ENCODE assay signal across 8 cellular contexts in genomic region chr3:160753953-160754352, GRCh38. TPM values are rescaled to one million over a fixed set of nuclear protein-coding genes. Genes with fewer than 3 reads are reported as not detected.
A peak's percentile ranks its signal among the peaks of the same experiment; 100 is the strongest.
DNase-seq lines count a peak whose midpoint lies in the region; ATAC-seq and TF ChIP-seq lines count a peak whose summit lies in the region.

No MANE protein-coding gene starts in this region.

- H3K27me3 ChIP-seq in iPS-20b (ENCODE audit: insufficient read depth, low read length) = peaks cover 54% of the 10 kb centered on the region

- no peak for DNase-seq in HFFc6
- DNase-seq in activated T-helper 2 cell treated with anti-CD3 and anti-CD28 coated beads, Interferon-gamma antibody, Interleukin-2, Interleukin-4, amounts not matched to agents 10 μg/mL and 5 μg/mL and 100 μg/mL, durations not matched to agents 14 hours and 24 hours and 36 hours (ENCODE audit: low spot score) = no peak
- DNase-seq in stimulated activated effector memory CD8-positive, alpha-beta T cell treated with anti-CD3 and anti-CD28 coated beads, Interleukin-12 subunit alpha, Interleukin-12 subunit beta, amount 100 ng/mL, for 72 hours (ENCODE audit: low spot score in 2 of 2) = no peak
- no peak for DNase-seq in NK-92 (lab: John Stamatoyannopoulos, UW; ENCODE audit: unreplicated experiment)
- no peak for DNase-seq in hepatic stellate cell (ENCODE audit: low spot score)
- DNase-seq in middle frontal gyrus (ENCODE audit: extremely low spot score, low spot score) = no peak

- H3K9ac ChIP-seq in iPS-20b (ENCODE audit: low read depth, low read length) = no peak overlapping the region

- H3K27ac ChIP-seq in iPS-20b (ENCODE audit: low read length) = no peak overlapping the region

- no peak for TF ChIP-seq CTCF in HFFc6 (IDR thresholded peaks at IDR 0.05)

- H3K4me1 Mint-ChIP-seq in HFFc6 (ENCODE audit: low read depth) = peaks cover 22% of the 10 kb centered on the region
- peaks cover 20% of the 10 kb centered on the region for H3K4me1 Mint-ChIP-seq in activated T-helper 2 cell treated with anti-CD3 and anti-CD28 coated beads, Interferon-gamma antibody, Interleukin-2, Interleukin-4, amounts not matched to agents 10 μg/mL and 5 μg/mL and 100 μg/mL, durations not matched to agents 14 hours and 24 hours and 36 hours (ENCODE audit: low read depth)
- H3K4me1 Mint-ChIP-seq in stimulated activated effector memory CD8-positive, alpha-beta T cell treated with anti-CD3 and anti-CD28 coated beads, Interleukin-12 subunit alpha, Interleukin-12 subunit beta, amount 100 ng/mL, for 72 hours = peaks cover 30% of the 10 kb centered on the region

- H3K36me3 Mint-ChIP-seq in HFFc6 (ENCODE audit: low read depth) = no peaks in the 10 kb centered on the region
- no peaks in the 10 kb centered on the region for H3K36me3 Mint-ChIP-seq in activated T-helper 2 cell treated with anti-CD3 and anti-CD28 coated beads, Interferon-gamma antibody, Interleukin-2, Interleukin-4, amounts not matched to agents 10 μg/mL and 5 μg/mL and 100 μg/mL, durations not matched to agents 14 hours and 24 hours and 36 hours (ENCODE audit: low read depth)
- H3K36me3 Mint-ChIP-seq in stimulated activated effector memory CD8-positive, alpha-beta T cell treated with anti-CD3 and anti-CD28 coated beads, Interleukin-12 subunit alpha, Interleukin-12 subunit beta, amount 100 ng/mL, for 72 hours = peaks cover 6% of the 10 kb centered on the region

- ATAC-seq in stimulated activated effector memory CD8-positive, alpha-beta T cell treated with anti-CD3 and anti-CD28 coated beads, Interleukin-12 subunit alpha, Interleukin-12 subunit beta, amount 100 ng/mL, for 72 hours = no peak
- no peak for ATAC-seq in GM18502 (IDR thresholded peaks at IDR 0.05; ENCODE audit: poor library complexity, unreplicated experiment)

- H3K27ac Mint-ChIP-seq in HFFc6 = no peak overlapping the region; the same call in 1 of the 2 replicates
- no peak overlapping the region for H3K27ac Mint-ChIP-seq in activated T-helper 2 cell treated with anti-CD3 and anti-CD28 coated beads, Interferon-gamma antibody, Interleukin-2, Interleukin-4, amounts not matched to agents 10 μg/mL and 5 μg/mL and 100 μg/mL, durations not matched to agents 14 hours and 24 hours and 36 hours
- no peak overlapping the region for H3K27ac Mint-ChIP-seq in stimulated activated effector memory CD8-positive, alpha-beta T cell treated with anti-CD3 and anti-CD28 coated beads, Interleukin-12 subunit alpha, Interleukin-12 subunit beta, amount 100 ng/mL, for 72 hours

- H3K27me3 Mint-ChIP-seq in HFFc6 (ENCODE audit: insufficient read depth) = peaks cover 20% of the 10 kb centered on the region
- H3K27me3 Mint-ChIP-seq in activated T-helper 2 cell treated with anti-CD3 and anti-CD28 coated beads, Interferon-gamma antibody, Interleukin-2, Interleukin-4, amounts not matched to agents 10 μg/mL and 5 μg/mL and 100 μg/mL, durations not matched to agents 14 hours and 24 hours and 36 hours (ENCODE audit: low read depth) = peaks cover 39% of the 10 kb centered on the region

- H3K4me3 Mint-ChIP-seq in HFFc6 = peak overlapping the region; percentile 98
- peak overlapping the region; percentile 91 for H3K4me3 Mint-ChIP-seq in activated T-helper 2 cell treated with anti-CD3 and anti-CD28 coated beads, Interferon-gamma antibody, Interleukin-2, Interleukin-4, amounts not matched to agents 10 μg/mL and 5 μg/mL and 100 μg/mL, durations not matched to agents 14 hours and 24 hours and 36 hours (ENCODE audit: low read depth)
- H3K4me3 Mint-ChIP-seq in stimulated activated effector memory CD8-positive, alpha-beta T cell treated with anti-CD3 and anti-CD28 coated beads, Interleukin-12 subunit alpha, Interleukin-12 subunit beta, amount 100 ng/mL, for 72 hours = peak overlapping the region; percentile 94

- H3K4me3 ChIP-seq in iPS-20b (ENCODE audit: low read length) = peak overlapping the region; percentile 92; the same call in 1 of the 2 replicates

- H3K9me3 ChIP-seq in iPS-20b (ENCODE audit: insufficient read depth, low read depth, low read length) = no peaks in the 10 kb centered on the region

- peaks cover 13% of the 10 kb centered on the region; the same call in 1 of the 2 replicates for H3K4me1 ChIP-seq in iPS-20b (ENCODE audit: insufficient read depth, low read length)

- no peaks in the 10 kb centered on the region for H3K9me3 Mint-ChIP-seq in HFFc6
- H3K9me3 Mint-ChIP-seq in activated T-helper 2 cell treated with anti-CD3 and anti-CD28 coated beads, Interferon-gamma antibody, Interleukin-2, Interleukin-4, amounts not matched to agents 10 μg/mL and 5 μg/mL and 100 μg/mL, durations not matched to agents 14 hours and 24 hours and 36 hours = no peaks in the 10 kb centered on the region
- H3K9me3 Mint-ChIP-seq in stimulated activated effector memory CD8-positive, alpha-beta T cell treated with anti-CD3 and anti-CD28 coated beads, Interleukin-12 subunit alpha, Interleukin-12 subunit beta, amount 100 ng/mL, for 72 hours = no peaks in the 10 kb centered on the region

- intact Hi-C loops in activated T-helper 2 cell treated with anti-CD3 and anti-CD28 coated beads, Interferon-gamma antibody, Interleukin-2, Interleukin-4, amounts not matched to agents 10 μg/mL and 5 μg/mL and 100 μg/mL, durations not matched to agents 14 hours and 24 hours and 36 hours (cut with micrococcal nuclease) = loop anchor here (5.0 kb wide), 1 partner anchor 188 kb away; no protein-coding TSS in a partner anchor

- no peaks in the 10 kb centered on the region for H3K36me3 ChIP-seq in iPS-20b (ENCODE audit: insufficient read depth, low read depth, low read length)

RNA-seq across cellular contexts. Expression of gene PPM1L, which starts 2.1 kb away (rescaled TPM):
- 1 to 10 TPM; 1.3 to 1.7 (median 1.6) TPM for total RNA-seq in HFFc6 (2021; fragmentation: NEBNext Ultra II Directional; extraction: Animal tissue kit (Norgen Biotek cat#: 25700))
- total RNA-seq in activated T-helper 2 cell treated with anti-CD3 and anti-CD28 coated beads, Interferon-gamma antibody, Interleukin-2, Interleukin-4, amounts not matched to agents 10 μg/mL and 5 μg/mL and 100 μg/mL, durations not matched to agents 14 hours and 24 hours and 36 hours = 2.6 and 2.9 TPM in 2 replicates
